Comparison of ENCODE assay signal across 2 cellular contexts in the genomic region with DNA sequence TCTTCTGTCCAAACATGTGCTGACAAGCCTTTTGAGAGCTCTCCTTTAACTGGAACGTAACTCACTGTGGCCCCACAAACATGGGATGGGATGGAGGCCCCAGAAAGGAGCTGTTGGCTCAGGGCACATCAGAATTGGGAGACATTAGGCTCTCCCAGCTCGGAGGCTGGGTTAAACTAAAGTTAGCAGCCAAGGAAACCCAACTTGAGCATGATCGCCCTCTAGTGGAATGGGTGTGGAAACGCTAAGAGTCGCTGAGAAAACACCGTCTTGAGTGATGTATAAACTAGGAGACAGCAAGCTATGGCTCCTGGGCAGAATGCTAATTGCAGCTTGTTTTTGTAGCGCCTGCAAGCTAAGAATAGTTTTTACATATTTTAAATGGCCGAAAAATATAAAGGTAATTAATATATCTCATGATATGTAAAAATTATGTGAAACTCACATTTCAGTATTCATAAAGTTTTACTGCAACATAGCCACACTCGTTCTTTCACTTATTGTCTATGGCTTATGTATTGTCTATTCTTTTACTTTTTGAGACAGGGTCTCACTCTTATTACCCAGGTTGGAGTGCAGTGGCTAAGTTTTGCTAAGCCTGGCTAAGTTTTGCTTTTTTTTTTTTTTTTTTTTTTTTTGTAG.
TF ChIP-seq lines count a peak whose summit lies in the region.

No MANE protein-coding gene starts in this region.

TF ChIP-seq in SK-N-SH treated with all-trans-retinoic acid at 6 μM for 48 hours, 23 proteins besides CTCF, POLR2A, EP300 and RAD21 (continued from another document):
- TF ChIP-seq POU6F1 (CRISPR knock-in tag; IDR thresholded peaks at IDR 0.05; ENCODE audit: borderline replicate concordance, low read depth) = no peak
- 0 out of 2 replicates have a peak, but pooled peaks have one; percentile 14 for TF ChIP-seq TSHZ2 (CRISPR knock-in tag; IDR thresholded peaks at IDR 0.05)
- TF ChIP-seq GLIS3 (CRISPR knock-in tag; IDR thresholded peaks at IDR 0.05) = no peak
- TF ChIP-seq TOX (CRISPR knock-in tag; IDR thresholded peaks at IDR 0.05; ENCODE audit: borderline replicate concordance) = no peak
- TF ChIP-seq CSDC2 (CRISPR knock-in tag; IDR thresholded peaks at IDR 0.05) = 0 out of 2 replicates have a peak, but pooled peaks have one; percentile 40
- peak; percentile 9; the same call in 1 of the 2 replicates for TF ChIP-seq ISL1 (CRISPR knock-in tag; IDR thresholded peaks at IDR 0.05)
- no peak for TF ChIP-seq PPARA (CRISPR knock-in tag; IDR thresholded peaks at IDR 0.05; ENCODE audit: borderline replicate concordance)

TF ChIP-seq in GM12878, 131 proteins besides CTCF, POLR2A, EP300 and RAD21 (continued from another document):
- no peak for TF ChIP-seq ZBTB40 (IDR thresholded peaks at IDR 0.05; ENCODE audit: borderline replicate concordance)
- TF ChIP-seq FOS (IDR thresholded peaks at IDR 0.05; ENCODE audit: borderline replicate concordance, extremely low read depth, insufficient read length) = no peak
- TF ChIP-seq SUZ12 (IDR thresholded peaks at IDR 0.05; ENCODE audit: unreplicated experiment) = no peak
- TF ChIP-seq, protein P1, sequence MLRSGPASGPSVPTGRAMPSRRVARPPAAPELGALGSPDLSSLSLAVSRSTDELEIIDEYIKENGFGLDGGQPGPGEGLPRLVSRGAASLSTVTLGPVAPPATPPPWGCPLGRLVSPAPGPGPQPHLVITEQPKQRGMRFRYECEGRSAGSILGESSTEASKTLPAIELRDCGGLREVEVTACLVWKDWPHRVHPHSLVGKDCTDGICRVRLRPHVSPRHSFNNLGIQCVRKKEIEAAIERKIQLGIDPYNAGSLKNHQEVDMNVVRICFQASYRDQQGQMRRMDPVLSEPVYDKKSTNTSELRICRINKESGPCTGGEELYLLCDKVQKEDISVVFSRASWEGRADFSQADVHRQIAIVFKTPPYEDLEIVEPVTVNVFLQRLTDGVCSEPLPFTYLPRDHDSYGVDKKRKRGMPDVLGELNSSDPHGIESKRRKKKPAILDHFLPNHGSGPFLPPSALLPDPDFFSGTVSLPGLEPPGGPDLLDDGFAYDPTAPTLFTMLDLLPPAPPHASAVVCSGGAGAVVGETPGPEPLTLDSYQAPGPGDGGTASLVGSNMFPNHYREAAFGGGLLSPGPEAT (IDR thresholded peaks at IDR 0.05; ENCODE audit: low read depth) = no peak
- no peak for TF ChIP-seq STAT1 (conservative IDR thresholded peaks at IDR 0.05)
- TF ChIP-seq, protein P2, sequence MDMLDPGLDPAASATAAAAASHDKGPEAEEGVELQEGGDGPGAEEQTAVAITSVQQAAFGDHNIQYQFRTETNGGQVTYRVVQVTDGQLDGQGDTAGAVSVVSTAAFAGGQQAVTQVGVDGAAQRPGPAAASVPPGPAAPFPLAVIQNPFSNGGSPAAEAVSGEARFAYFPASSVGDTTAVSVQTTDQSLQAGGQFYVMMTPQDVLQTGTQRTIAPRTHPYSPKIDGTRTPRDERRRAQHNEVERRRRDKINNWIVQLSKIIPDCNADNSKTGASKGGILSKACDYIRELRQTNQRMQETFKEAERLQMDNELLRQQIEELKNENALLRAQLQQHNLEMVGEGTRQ (IDR thresholded peaks at IDR 0.05; ENCODE audit: borderline replicate concordance, low read depth, low read length) = no peak
- TF ChIP-seq IKZF2 (IDR thresholded peaks at IDR 0.05) = no peak
- peak; percentile 64; the same call in 1 of the 2 replicates for TF ChIP-seq ATF3 (IDR thresholded peaks at IDR 0.05; ENCODE audit: borderline replicate concordance, extremely low read depth, low read depth, low read length)
- TF ChIP-seq FOXK2 (IDR thresholded peaks at IDR 0.05) = no peak
- no peak for TF ChIP-seq RAD51 (IDR thresholded peaks at IDR 0.05)
- peak; percentile 96 for TF ChIP-seq CREB1 (IDR thresholded peaks at IDR 0.05; ENCODE audit: low read depth)
- TF ChIP-seq SMC3 (IDR thresholded peaks at IDR 0.05; ENCODE audit: borderline replicate concordance, low read length) = peak; percentile 57
- TF ChIP-seq E2F4 (IDR thresholded peaks at IDR 0.05; ENCODE audit: low read depth, low read length) = peak; percentile 13; the same call in 1 of the 2 replicates
- no peak for TF ChIP-seq ESRRA (IDR thresholded peaks at IDR 0.05; ENCODE audit: low read length)
- no peak for TF ChIP-seq MEF2B (IDR thresholded peaks at IDR 0.05; ENCODE audit: partially characterized antibody, poor library complexity, severe bottlenecking)
- no peak for TF ChIP-seq LARP7 (IDR thresholded peaks at IDR 0.05)
- TF ChIP-seq BHLHE40 (IDR thresholded peaks at IDR 0.05; ENCODE audit: borderline replicate concordance in 1 of 2, low read depth in 2 of 2, low read length in 1 of 2) = no peak
- no peak for TF ChIP-seq NRF1 (conservative IDR thresholded peaks at IDR 0.05; ENCODE audit: low read depth, low read length)
- no peak for TF ChIP-seq RCOR1 (conservative IDR thresholded peaks at IDR 0.05; ENCODE audit: low read depth, low read length)
- TF ChIP-seq RUNX3 (IDR thresholded peaks at IDR 0.05; ENCODE audit: low read length) = no peak
- TF ChIP-seq YY1 (IDR thresholded peaks at IDR 0.05; ENCODE audit: low read depth, low read length) = peak; percentile 49; the same call in 1 of the 2 replicates
- peak; percentile 93 for TF ChIP-seq CREM (IDR thresholded peaks at IDR 0.05; ENCODE audit: low read depth)
TF ChIP-seq in GM12878: peak in this region for 6.
